Comparison of ENCODE assay signal across 9 cellular contexts in the genomic region with DNA sequence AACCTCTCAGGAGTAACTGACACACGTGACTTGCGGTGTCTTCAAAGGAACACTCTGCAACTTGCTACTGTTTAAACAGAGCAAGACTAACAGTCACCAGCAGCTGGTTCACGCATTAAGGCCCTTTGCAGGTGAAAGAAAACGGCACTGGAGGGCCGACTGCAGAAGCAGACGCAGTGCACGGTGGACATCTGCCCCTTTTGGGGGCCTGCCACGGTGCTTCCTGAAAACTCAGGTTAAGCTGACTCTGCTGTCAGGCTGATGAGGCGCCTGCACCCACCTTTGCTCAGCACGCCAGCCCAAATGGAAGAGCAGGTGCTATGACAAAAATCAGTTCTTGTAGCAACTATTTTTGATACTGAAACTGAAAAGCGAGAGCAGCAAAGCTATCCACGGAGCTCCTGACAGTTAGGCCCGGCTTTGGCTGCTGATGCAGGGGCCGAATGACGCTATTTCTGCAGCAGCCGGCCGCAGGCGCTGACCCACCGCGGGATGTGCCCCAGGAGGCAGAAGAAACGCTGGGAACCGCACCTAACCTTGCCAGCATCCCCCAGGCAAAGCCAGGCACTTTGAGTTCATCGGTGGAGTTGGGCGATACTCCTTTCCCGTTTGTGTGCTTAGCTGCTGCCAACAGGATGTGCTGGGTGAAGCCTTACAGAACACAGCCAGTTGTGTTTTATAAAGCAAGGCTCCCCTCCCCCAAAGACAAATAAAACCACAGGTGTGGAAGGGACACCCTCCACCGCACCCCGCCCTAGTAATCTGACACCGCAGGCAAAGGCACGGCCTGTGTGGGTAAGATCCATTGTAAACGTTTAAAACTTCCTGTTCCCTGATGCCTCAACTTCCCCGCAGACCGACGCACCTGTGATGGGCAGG. TPM values are rescaled to one million over a fixed set of nuclear protein-coding genes. Genes with fewer than 3 reads are reported as not detected.
A peak's percentile ranks its signal among the peaks of the same experiment; 100 is the strongest.
DNase-seq lines count a peak whose midpoint lies in the region; ATAC-seq, FAIRE-seq and TF ChIP-seq lines count a peak whose summit lies in the region.
"Had no signal": no experiment of that assay in that cellular context is flagged by ENCODE, and none has a peak within 500 bp of the region (broad histone marks: within the 10 kb centered on the region; RNA-seq: fewer than 3 reads in every experiment).

No MANE protein-coding gene starts in this region.

- no peak overlapping the region for H3K4me3 ChIP-seq in kidney (ENCODE audit: low read length in 2 of 2)
- H3K4me3 ChIP-seq: gastrocnemius medialis had no signal

- no peak for FAIRE-seq in kidney (lab: Jason Lieb, UNC)

- no peaks in the 10 kb centered on the region for H3K27me3 Mint-ChIP-seq in CD4-positive, alpha-beta T cell
- H3K27me3 Mint-ChIP-seq in activated T-helper 2 cell treated with anti-CD3 and anti-CD28 coated beads, Interferon-gamma antibody, Interleukin-2, Interleukin-4, amounts not matched to agents 10 μg/mL and 5 μg/mL and 100 μg/mL, durations not matched to agents 14 hours and 24 hours and 36 hours (ENCODE audit: low read depth), result no peaks in the 10 kb centered on the region
- no peaks in the 10 kb centered on the region for H3K27me3 Mint-ChIP-seq in stimulated activated naive CD8-positive, alpha-beta T cell treated with anti-CD3 and anti-CD28 coated beads, Interleukin-15, Interleukin-2, amounts not matched to agents 100 ng/mL and 50 ng/mL, for 24 hours

- H3K4me1 Mint-ChIP-seq in CD4-positive, alpha-beta T cell (ENCODE audit: low read depth), result peaks cover 66% of the 10 kb centered on the region
- peaks cover 55% of the 10 kb centered on the region for H3K4me1 Mint-ChIP-seq in activated T-helper 2 cell treated with anti-CD3 and anti-CD28 coated beads, Interferon-gamma antibody, Interleukin-2, Interleukin-4, amounts not matched to agents 10 μg/mL and 5 μg/mL and 100 μg/mL, durations not matched to agents 14 hours and 24 hours and 36 hours (ENCODE audit: low read depth)
- peaks cover 66% of the 10 kb centered on the region for H3K4me1 Mint-ChIP-seq in stimulated activated naive CD8-positive, alpha-beta T cell treated with anti-CD3 and anti-CD28 coated beads, Interleukin-15, Interleukin-2, amounts not matched to agents 100 ng/mL and 50 ng/mL, for 24 hours (ENCODE audit: low read depth)

- peak; percentile 34 to 72 (median 48) for DNase-seq in CD4-positive, alpha-beta T cell
- DNase-seq in NCI-H526 treated with DMSO at 0.1 percent for 48 hours (lab: John Stamatoyannopoulos, UW), result peak; percentile 98
- DNase-seq in activated T-helper 2 cell treated with anti-CD3 and anti-CD28 coated beads, Interferon-gamma antibody, Interleukin-2, Interleukin-4, amounts not matched to agents 10 μg/mL and 5 μg/mL and 100 μg/mL, durations not matched to agents 14 hours and 24 hours and 36 hours (ENCODE audit: low spot score), result peak; percentile 68
- DNase-seq in kidney, result peak; percentile 84
- DNase-seq in hepatic stellate cell (ENCODE audit: low spot score), result no peak

- H3K27ac Mint-ChIP-seq in CD4-positive, alpha-beta T cell, result peak overlapping the region; percentile 95
- H3K27ac Mint-ChIP-seq in activated T-helper 2 cell treated with anti-CD3 and anti-CD28 coated beads, Interferon-gamma antibody, Interleukin-2, Interleukin-4, amounts not matched to agents 10 μg/mL and 5 μg/mL and 100 μg/mL, durations not matched to agents 14 hours and 24 hours and 36 hours, result peak overlapping the region; percentile 92
- peak overlapping the region; percentile 74 for H3K27ac Mint-ChIP-seq in stimulated activated naive CD8-positive, alpha-beta T cell treated with anti-CD3 and anti-CD28 coated beads, Interleukin-15, Interleukin-2, amounts not matched to agents 100 ng/mL and 50 ng/mL, for 24 hours

- H3K27me3 ChIP-seq in CD4-positive, alpha-beta T cell (ENCODE audit: control insufficient read depth, insufficient read depth, low read length), result no peaks in the 10 kb centered on the region

- POLR2A ChIA-PET in CD4-positive, alpha-beta T cell (lab: Charles Lee), result interaction anchor here (0.6 to 4.5 kb wide), 16 partner anchors 10 to 485 kb away, joined by 3 to 44 read pairs (median 5); partner anchors contain the start of genes CLPTM1L, NDUFS6 and TERT

- peaks cover 16 to 27% of the 10 kb centered on the region in 2 donors for H3K36me3 ChIP-seq in kidney (ENCODE audit: control insufficient read depth in 1 of 2, insufficient read depth in 2 of 2, low read length in 2 of 2)

- peaks cover 6% of the 10 kb centered on the region for H3K9me3 Mint-ChIP-seq in CD4-positive, alpha-beta T cell
- peaks cover 9% of the 10 kb centered on the region for H3K9me3 Mint-ChIP-seq in activated T-helper 2 cell treated with anti-CD3 and anti-CD28 coated beads, Interferon-gamma antibody, Interleukin-2, Interleukin-4, amounts not matched to agents 10 μg/mL and 5 μg/mL and 100 μg/mL, durations not matched to agents 14 hours and 24 hours and 36 hours
- H3K9me3 Mint-ChIP-seq in stimulated activated naive CD8-positive, alpha-beta T cell treated with anti-CD3 and anti-CD28 coated beads, Interleukin-15, Interleukin-2, amounts not matched to agents 100 ng/mL and 50 ng/mL, for 24 hours, result no peaks in the 10 kb centered on the region

- H3K36me3 Mint-ChIP-seq in CD4-positive, alpha-beta T cell (ENCODE audit: low read depth), result peaks cover 50% of the 10 kb centered on the region
- peaks cover 43% of the 10 kb centered on the region for H3K36me3 Mint-ChIP-seq in activated T-helper 2 cell treated with anti-CD3 and anti-CD28 coated beads, Interferon-gamma antibody, Interleukin-2, Interleukin-4, amounts not matched to agents 10 μg/mL and 5 μg/mL and 100 μg/mL, durations not matched to agents 14 hours and 24 hours and 36 hours (ENCODE audit: low read depth)
- peaks cover 33% of the 10 kb centered on the region for H3K36me3 Mint-ChIP-seq in stimulated activated naive CD8-positive, alpha-beta T cell treated with anti-CD3 and anti-CD28 coated beads, Interleukin-15, Interleukin-2, amounts not matched to agents 100 ng/mL and 50 ng/mL, for 24 hours (ENCODE audit: low read depth)

- CTCF ChIA-PET in CD4-positive, alpha-beta T cell (lab: Charles Lee), result no interaction called here

- H3K27ac ChIP-seq in CD4-positive, alpha-beta T cell (ENCODE audit: low read depth, low read length), result peak overlapping the region; percentile 57
- H3K27ac ChIP-seq in kidney (ENCODE audit: low read depth in 2 of 2, low read length in 2 of 2), result no peak overlapping the region
- H3K27ac ChIP-seq: gastrocnemius medialis had no signal

- H3K9ac ChIP-seq in kidney (ENCODE audit: low read length in 2 of 2), result no peak overlapping the region

- peaks cover 0 to 5% of the 10 kb centered on the region in 2 donors for H3K4me1 ChIP-seq in kidney (ENCODE audit: control insufficient read depth in 1 of 2, insufficient read depth in 1 of 2, low read depth in 1 of 2, low read length in 2 of 2)

- peaks cover 4% of the 10 kb centered on the region for H3K9me3 ChIP-seq in CD4-positive, alpha-beta T cell (ENCODE audit: control insufficient read depth, low read length)
- no peaks in the 10 kb centered on the region for H3K9me3 ChIP-seq in kidney (ENCODE audit: control insufficient read depth in 1 of 2, low read length in 2 of 2)
- H3K9me3 ChIP-seq: gastrocnemius medialis had no signal

- peak overlapping the region; percentile 81 for H3K4me3 Mint-ChIP-seq in CD4-positive, alpha-beta T cell
- peak overlapping the region; percentile 69 for H3K4me3 Mint-ChIP-seq in activated T-helper 2 cell treated with anti-CD3 and anti-CD28 coated beads, Interferon-gamma antibody, Interleukin-2, Interleukin-4, amounts not matched to agents 10 μg/mL and 5 μg/mL and 100 μg/mL, durations not matched to agents 14 hours and 24 hours and 36 hours (ENCODE audit: low read depth)
- H3K4me3 Mint-ChIP-seq in stimulated activated naive CD8-positive, alpha-beta T cell treated with anti-CD3 and anti-CD28 coated beads, Interleukin-15, Interleukin-2, amounts not matched to agents 100 ng/mL and 50 ng/mL, for 24 hours, result peak overlapping the region; percentile 58

- ATAC-seq in CD4-positive, alpha-beta T cell (ENCODE audit: poor library complexity), result peak; percentile 66
- peak; percentile 55 for ATAC-seq in GM19328 (IDR thresholded peaks at IDR 0.05; ENCODE audit: unreplicated experiment)
- peak; percentile 61 for ATAC-seq in HG03354 (IDR thresholded peaks at IDR 0.05; ENCODE audit: poor library complexity, severe bottlenecking, unreplicated experiment)

- intact Hi-C loops in CD4-positive, alpha-beta T cell (cut with DNase I, micrococcal nuclease), result loop anchor here (1.0 to 10.0 kb wide), 5 partner anchors 21 to 61 kb away; partner anchors contain the start of genes CLPTM1L (in 1 of the 2) and TERT (in 1 of the 2)
- intact Hi-C loops in activated T-helper 2 cell treated with anti-CD3 and anti-CD28 coated beads, Interferon-gamma antibody, Interleukin-2, Interleukin-4, amounts not matched to agents 10 μg/mL and 5 μg/mL and 100 μg/mL, durations not matched to agents 14 hours and 24 hours and 36 hours (cut with micrococcal nuclease), result loop anchor here (5.0 to 10.0 kb wide), 2 partner anchors 329 to 561 kb away; no protein-coding TSS in a partner anchor
- intact Hi-C loops in kidney (cut with DNase I), result no loop called here

- TF ChIP-seq CTCF in CD4-positive, alpha-beta T cell (IDR thresholded peaks at IDR 0.05), result no peak
- TF ChIP-seq CTCF in kidney (IDR thresholded peaks at IDR 0.05; ENCODE audit: borderline replicate concordance, extremely low read depth, insufficient read depth), result no peak

RNA-seq across cellular contexts. Expression of gene TERT, which starts 21.1 kb away (rescaled TPM):
- total RNA-seq in CD4-positive, alpha-beta T cell, result under 1 TPM; 0.55 to 0.84 TPM
- 11.8 and 12.0 TPM in 2 replicates for total RNA-seq in activated T-helper 2 cell treated with anti-CD3 and anti-CD28 coated beads, Interferon-gamma antibody, Interleukin-2, Interleukin-4, amounts not matched to agents 10 μg/mL and 5 μg/mL and 100 μg/mL, durations not matched to agents 14 hours and 24 hours and 36 hours
- 0.91 TPM for total RNA-seq in kidney
- not detected for polyA plus RNA-seq in kidney (ENCODE audit: insufficient read depth, low read depth, low replicate concordance)
- total RNA-seq: gastrocnemius medialis had no signal

RNA-seq across cellular contexts. Expression of gene CLPTM1L, which starts 29.0 kb away (rescaled TPM):
- 10 to 100 TPM; 47.2 to 47.4 TPM for total RNA-seq in CD4-positive, alpha-beta T cell
- total RNA-seq in activated T-helper 2 cell treated with anti-CD3 and anti-CD28 coated beads, Interferon-gamma antibody, Interleukin-2, Interleukin-4, amounts not matched to agents 10 μg/mL and 5 μg/mL and 100 μg/mL, durations not matched to agents 14 hours and 24 hours and 36 hours, result 102 and 107 TPM in 2 replicates
- 96.6 TPM for total RNA-seq in kidney
- 135 TPM for polyA plus RNA-seq in kidney (ENCODE audit: insufficient read depth, low read depth, low replicate concordance)
